In genomic region chr19:18339703-18340102, GRCh38 we compare ENCODE assay signal across 8 cellular contexts. TPM values are rescaled to one million over a fixed set of nuclear protein-coding genes. Genes with fewer than 3 reads are reported as not detected.
DNase-seq lines count a peak whose midpoint lies in the region; ATAC-seq and TF ChIP-seq lines count a peak whose summit lies in the region.

No MANE protein-coding gene starts in this region.

- H3K9me3 ChIP-seq in liver (ENCODE audit: control insufficient read depth in 4 of 4, low read length in 3 of 4), result no peaks in the 10 kb centered on the region
- H3K9me3 ChIP-seq in MG63, result no peaks in the 10 kb centered on the region

- peaks cover 3% of the 10 kb centered on the region for H3K27me3 Mint-ChIP-seq in IgD-negative memory B cell

- H3K4me3 Mint-ChIP-seq in IgD-negative memory B cell, result peak overlapping the region; percentile 88 to 97 (median 93)

- H3K27ac ChIP-seq in liver (ENCODE audit: low read depth in 1 of 2, low read length in 2 of 2), result peak overlapping the region; percentile 75 to 90

- no peak overlapping the region for H3K9ac ChIP-seq in liver (ENCODE audit: low read depth in 1 of 2, low read length in 2 of 2)

- H3K27me3 ChIP-seq in liver (ENCODE audit: control insufficient read depth in 4 of 4, insufficient read depth in 4 of 4, low read length in 3 of 4) (no peaks in the 10 kb centered on the region), MG63 (no peaks in the 10 kb centered on the region)

- no peak for TF ChIP-seq CTCF in liver (IDR thresholded peaks at IDR 0.05; ENCODE audit: low read depth, low read length, missing input control)

- H3K36me3 Mint-ChIP-seq in IgD-negative memory B cell, result peaks cover 2% of the 10 kb centered on the region
- peaks cover 0 to 5% of the 10 kb centered on the region in 2 donors for H3K36me3 Mint-ChIP-seq in activated naive CD4-positive, alpha-beta T cell treated with anti-CD3 and anti-CD28 coated beads, Interleukin-2, amount 50 U/mL, for 72 hours

- TF ChIP-seq RAD21 in liver (IDR thresholded peaks at IDR 0.05), result no peak

- DNase-seq in EL (peak; percentile 33), NCI-H2107 treated with DMSO at 0.1 percent for 48 hours (lab: John Stamatoyannopoulos, UW; ENCODE audit: unreplicated experiment) (no peak), MG63 (no peak)
- no peak for DNase-seq in activated naive CD4-positive, alpha-beta T cell treated with anti-CD3 and anti-CD28 coated beads, Interleukin-2, amount 50 U/mL, for 72 hours (ENCODE audit: low spot score in 2 of 2)

- 58% methylated on average over 6 of the region's 6 CpGs for WGBS in liver

- peak overlapping the region in 2 of 3 donors; percentile 82 to 86 for H3K27ac Mint-ChIP-seq in IgD-negative memory B cell
- H3K27ac Mint-ChIP-seq in activated naive CD4-positive, alpha-beta T cell treated with anti-CD3 and anti-CD28 coated beads, Interleukin-2, amount 50 U/mL, for 72 hours, result peak overlapping the region in 1 of 2 donors; percentile 41

- H3K9me3 Mint-ChIP-seq in IgD-negative memory B cell, result no peaks in the 10 kb centered on the region
- no peaks in the 10 kb centered on the region for H3K9me3 Mint-ChIP-seq in activated naive CD4-positive, alpha-beta T cell treated with anti-CD3 and anti-CD28 coated beads, Interleukin-2, amount 50 U/mL, for 72 hours

- peak; percentile 8 to 32 for ATAC-seq in activated naive CD4-positive, alpha-beta T cell treated with anti-CD3 and anti-CD28 coated beads, Interleukin-2, amount 50 U/mL, for 72 hours
- ATAC-seq in GM21619 (IDR thresholded peaks at IDR 0.05; ENCODE audit: unreplicated experiment), result no peak
- ATAC-seq in activated CD4-positive, CD25-positive, alpha-beta regulatory T cell treated with anti-CD3 and anti-CD28 coated beads, Interleukin-2, amount 50 U/mL, for 24 hours, result no peak

- H3K4me3 ChIP-seq in liver (ENCODE audit: low read depth in 1 of 3, low read length in 3 of 3) (peak overlapping the region in 1 of 3 donors; percentile 97), MG63 (no peak overlapping the region)

- peaks cover 7 to 9% (median 9%) of the 10 kb centered on the region in 3 donors for H3K4me1 Mint-ChIP-seq in IgD-negative memory B cell

- H3K36me3 ChIP-seq in liver (ENCODE audit: control insufficient read depth in 4 of 4, insufficient read depth in 3 of 4, low read depth in 1 of 4, low read length in 3 of 4), result peaks cover 2 to 10% (median 5%) of the 10 kb centered on the region in 4 donors
- no peaks in the 10 kb centered on the region for H3K36me3 ChIP-seq in MG63

- peaks cover 4 to 39% (median 20%) of the 10 kb centered on the region in 4 donors for H3K4me1 ChIP-seq in liver (ENCODE audit: control insufficient read depth in 4 of 4, insufficient read depth in 4 of 4, low read length in 3 of 4)

TF ChIP-seq in liver, 16 proteins besides CTCF, POLR2A, EP300 and RAD21:
- peak in 1 of 2 donors; percentile 8 for TF ChIP-seq HNF4A (conservative IDR thresholded peaks at IDR 0.05)
- no peak for TF ChIP-seq MAX (IDR thresholded peaks at IDR 0.05)
- no peak for TF ChIP-seq GABPA (IDR thresholded peaks at IDR 0.05 in 1 of 2, conservative IDR thresholded peaks at IDR 0.05 in 1 of 2)

RNA-seq across cellular contexts. Expression of gene PGPEP1, which starts 0.7 kb away (rescaled TPM):
- polyA plus RNA-seq in IgD-negative memory B cell, result 8.4 TPM
- 10 to 100 TPM; 38.3 to 47.2 TPM for total RNA-seq in activated naive CD4-positive, alpha-beta T cell treated with anti-CD3 and anti-CD28 coated beads, Interleukin-2, amount 50 U/mL, for 72 hours
- 10 to 100 TPM; 21.5 to 48.3 TPM for total RNA-seq in liver
- 10 to 100 TPM; 15.8 to 30.8 TPM for polyA plus RNA-seq in liver
- 5.5 and 11.2 TPM in 2 replicates for total RNA-seq in MG63 (2014; rRNA removed; shearing (Covaris generic); ENCODE audit: low replicate concordance)

RNA-seq across cellular contexts. Expression of gene LSM4, which starts 16.8 kb away (rescaled TPM):
- polyA plus RNA-seq in IgD-negative memory B cell (137 TPM), liver (10 to 100 TPM; 68.4 to 81.9 TPM)
- total RNA-seq in activated naive CD4-positive, alpha-beta T cell treated with anti-CD3 and anti-CD28 coated beads, Interleukin-2, amount 50 U/mL, for 72 hours, result 100 to 1,000 TPM; 280 to 379 TPM
- total RNA-seq in liver, result 100 to 1,000 TPM in 1 of 2 donors, 10 to 100 TPM in 1; 42.4 to 100 TPM
- total RNA-seq in MG63 (2014; rRNA removed; shearing (Covaris generic); ENCODE audit: low replicate concordance), result 335 and 636 TPM in 2 replicates

RNA-seq across cellular contexts. Expression of gene GDF15, which starts 46.3 kb away (rescaled TPM):
- polyA plus RNA-seq in IgD-negative memory B cell (not detected), liver (1 to 10 TPM; 6.7 to 7.7 TPM)
- 1 to 10 TPM in 1 of 2 donors, under 1 TPM in 1; 0.29 to 1.4 TPM for total RNA-seq in activated naive CD4-positive, alpha-beta T cell treated with anti-CD3 and anti-CD28 coated beads, Interleukin-2, amount 50 U/mL, for 72 hours
- total RNA-seq in liver, result 10 to 100 TPM in 1 of 2 donors, under 1 TPM in 1; 0.42 to 11.6 TPM
- 2.3 and 13.1 TPM in 2 replicates for total RNA-seq in MG63 (2014; rRNA removed; shearing (Covaris generic); ENCODE audit: low replicate concordance)

RNA-seq across cellular contexts. Expression of gene LRRC25, which starts 57.7 kb away (rescaled TPM):
- polyA plus RNA-seq in IgD-negative memory B cell (14.9 TPM), liver (1 to 10 TPM; 2.3 to 5.8 TPM)
- total RNA-seq in activated naive CD4-positive, alpha-beta T cell treated with anti-CD3 and anti-CD28 coated beads, Interleukin-2, amount 50 U/mL, for 72 hours, result not detected
- 10 to 100 TPM in 1 of 2 donors, 1 to 10 TPM in 1; 7.9 to 13.4 TPM for total RNA-seq in liver
- not detected in 2 replicates for total RNA-seq in MG63 (2014; rRNA removed; shearing (Covaris generic); ENCODE audit: low replicate concordance)

RNA-seq across cellular contexts. Expression of gene JUND, which starts 58.3 kb away (rescaled TPM):
- polyA plus RNA-seq in IgD-negative memory B cell, result 164 TPM
- 100 to 1,000 TPM; 213 to 255 TPM for total RNA-seq in activated naive CD4-positive, alpha-beta T cell treated with anti-CD3 and anti-CD28 coated beads, Interleukin-2, amount 50 U/mL, for 72 hours
- 100 to 1,000 TPM in 1 of 2 donors, 10 to 100 TPM in 1; 36.9 to 103 TPM for total RNA-seq in liver
- polyA plus RNA-seq in liver, result 10 to 100 TPM; 12.8 to 46.7 TPM
- total RNA-seq in MG63 (2014; rRNA removed; shearing (Covaris generic); ENCODE audit: low replicate concordance), result 85.7 and 102 TPM in 2 replicates

Comparison
In these comparisons a context has a peak if more than half of its experiments do, and no peak if none do; other contexts are left out.
1. ATAC-seq: peak in activated naive CD4-positive, alpha-beta T cell treated with anti-CD3 and anti-CD28 coated beads, Interleukin-2, amount 50 U/mL, for 72 hours (2 of 2); none in GM21619 (single experiment) and activated CD4-positive, CD25-positive, alpha-beta regulatory T cell treated with anti-CD3 and anti-CD28 coated beads, Interleukin-2, amount 50 U/mL, for 24 hours (0 of 2).